ENCODE assay signal across 10 cellular contexts in genomic region chr7:31782411-31782991, GRCh38.
A peak's percentile ranks its signal among the peaks of the same experiment; 100 is the strongest.
DNase-seq lines count a peak whose midpoint lies in the region; ATAC-seq, FAIRE-seq and TF ChIP-seq lines count a peak whose summit lies in the region.
"Had no signal": no experiment of that assay in that cellular context is flagged by ENCODE, and none has a peak within 500 bp of the region (broad histone marks: within the 10 kb centered on the region; RNA-seq: fewer than 3 reads in every experiment).

No MANE protein-coding gene starts in this region.

- no peaks in the 10 kb centered on the region for H3K27me3 ChIP-seq in psoas muscle (ENCODE audit: insufficient read depth in 3 of 3, low read length in 2 of 3)

- no peaks in the 10 kb centered on the region for H3K9me3 ChIP-seq in psoas muscle

- no peaks in the 10 kb centered on the region for H3K4me1 ChIP-seq in psoas muscle

- no peak overlapping the region for H3K4me3 Mint-ChIP-seq in activated T-cell treated with anti-CD3 and anti-CD28 coated beads, Interleukin-2, amount 50 U/mL, for 4 hours
- H3K4me3 Mint-ChIP-seq: IgD-negative memory B cell, naive B cell had no signal

- H3K4me3 ChIP-seq in psoas muscle = no peak overlapping the region

- no peaks in the 10 kb centered on the region for H3K4me1 Mint-ChIP-seq in activated T-cell treated with anti-CD3 and anti-CD28 coated beads, Interleukin-2, amount 50 U/mL, for 4 hours (ENCODE audit: low read depth)
- H3K4me1 Mint-ChIP-seq: IgD-negative memory B cell, naive B cell had no signal

- intact Hi-C loops in psoas muscle (cut with DNase I) = no loop called here

- no peaks in the 10 kb centered on the region for H3K36me3 ChIP-seq in psoas muscle (ENCODE audit: insufficient read depth in 1 of 2, low read depth in 1 of 2)

- WGBS in psoas muscle, 3 donors = 39 to 47% (median 46%) methylated on average over 7 of the region's 7 CpGs

- FAIRE-seq in frontal cortex (lab: Jason Lieb, UNC) = peak; percentile 23

- H3K27ac ChIP-seq in psoas muscle = no peak overlapping the region

- no peaks in the 10 kb centered on the region for H3K36me3 Mint-ChIP-seq in activated T-cell treated with anti-CD3 and anti-CD28 coated beads, Interleukin-2, amount 50 U/mL, for 4 hours (ENCODE audit: insufficient read depth)
- H3K36me3 Mint-ChIP-seq: IgD-negative memory B cell, naive B cell had no signal

- no peak for DNase-seq in AG09319 (ENCODE audit: extremely low read depth, low read depth)
- DNase-seq in NCI-H1105 treated with DMSO at 0.1 percent for 48 hours (lab: John Stamatoyannopoulos, UW) = peak; percentile 68
- DNase-seq in SW480 (ENCODE audit: low spot score) = peak; percentile 67
- DNase-seq in frontal cortex (ENCODE audit: low spot score in 2 of 2) = peak; percentile 5 to 21
- DNase-seq in psoas muscle = no peak
- DNase-seq in activated T-cell treated with anti-CD3 and anti-CD28 coated beads, Interleukin-2, amount 50 U/mL, for 4 hours = no peak
- DNase-seq: naive B cell had no signal

- H3K27me3 Mint-ChIP-seq in activated T-cell treated with anti-CD3 and anti-CD28 coated beads, Interleukin-2, amount 50 U/mL, for 4 hours (ENCODE audit: low read depth) = no peaks in the 10 kb centered on the region
- H3K27me3 Mint-ChIP-seq: IgD-negative memory B cell, naive B cell had no signal

- TF ChIP-seq CTCF in AG09319 (IDR thresholded peaks at IDR 0.05; ENCODE audit: low read depth, low read length) = peak; percentile 55
- peak; percentile 62 for TF ChIP-seq CTCF in psoas muscle (IDR thresholded peaks at IDR 0.05)

- no peaks in the 10 kb centered on the region for H3K9me3 Mint-ChIP-seq in activated T-cell treated with anti-CD3 and anti-CD28 coated beads, Interleukin-2, amount 50 U/mL, for 4 hours
- H3K9me3 Mint-ChIP-seq: IgD-negative memory B cell, naive B cell had no signal

- ATAC-seq in GM18498 (IDR thresholded peaks at IDR 0.05; ENCODE audit: unreplicated experiment) (peak; percentile 90), HG02798 (IDR thresholded peaks at IDR 0.05; ENCODE audit: poor library complexity, unreplicated experiment) (peak; percentile 88), psoas muscle (peak in 3 of 4 donors; percentile 49 to 75 (median 61))
- ATAC-seq in activated T-cell treated with anti-CD3 and anti-CD28 coated beads, Interleukin-2, amount 50 U/mL, for 4 hours = no peak

Comparison
In these comparisons a context has a peak if more than half of its experiments do, and no peak if none do; other contexts are left out.
1. DNase-seq: peak in NCI-H1105 treated with DMSO at 0.1 percent for 48 hours (single experiment), SW480 (single experiment) and frontal cortex (2 of 2); none in AG09319 (single experiment), psoas muscle (0 of 2) and activated T-cell treated with anti-CD3 and anti-CD28 coated beads, Interleukin-2, amount 50 U/mL, for 4 hours (single experiment).
2. ATAC-seq: peak in GM18498 (single experiment), HG02798 (single experiment) and psoas muscle (3 of 4); none in activated T-cell treated with anti-CD3 and anti-CD28 coated beads, Interleukin-2, amount 50 U/mL, for 4 hours (0 of 2).